ENCODE assay signal across 17 cellular contexts in the genomic region with DNA sequence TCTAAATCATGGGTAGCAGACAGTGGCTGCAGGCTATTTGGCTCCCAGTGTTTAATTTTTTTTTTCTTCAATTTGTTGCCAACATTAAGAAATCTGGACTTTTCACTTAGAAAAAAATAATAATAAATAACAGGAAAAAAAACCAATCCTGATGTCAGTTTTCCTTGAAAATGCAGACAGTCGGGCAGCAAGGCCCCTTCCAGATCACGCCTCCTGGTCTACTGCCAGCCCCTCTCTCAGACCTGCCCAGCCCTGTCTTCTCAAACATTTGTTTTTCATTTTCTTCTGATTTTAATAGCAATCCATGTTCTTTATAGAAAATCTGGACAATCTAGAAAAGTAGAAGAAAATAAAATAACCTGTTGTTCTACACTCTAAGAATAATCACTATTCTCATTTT. TPM values are rescaled to one million over a fixed set of nuclear protein-coding genes. Genes with fewer than 3 reads are reported as not detected.
DNase-seq lines count a peak whose midpoint lies in the region; ATAC-seq and TF ChIP-seq lines count a peak whose summit lies in the region.
"Had no signal": no experiment of that assay in that cellular context is flagged by ENCODE, and none has a peak within 500 bp of the region (broad histone marks: within the 10 kb centered on the region; RNA-seq: fewer than 3 reads in every experiment).

No MANE protein-coding gene starts in this region.

- no peak overlapping the region for H3K4me3 ChIP-seq in breast epithelium
- H3K4me3 ChIP-seq in mammary epithelial cell (replicated peaks in 1 of 3; ENCODE audit: insufficient read depth in 1 of 3, low read depth in 2 of 3, low read length in 3 of 3) = no peak overlapping the region
- H3K4me3 ChIP-seq in heart left ventricle = no peak overlapping the region
- H3K4me3 ChIP-seq in ovary = no peak overlapping the region
- H3K4me3 ChIP-seq: GM23338 had no signal

- H3K4me2 ChIP-seq in mammary epithelial cell (ENCODE audit: insufficient read depth, low read depth, low read length) = no peak overlapping the region
- H3K4me2 ChIP-seq: GM23338 had no signal

- H3K9ac ChIP-seq in mammary epithelial cell (ENCODE audit: insufficient read depth, low read length) = no peak overlapping the region

- DNase-seq in breast epithelium (ENCODE audit: low spot score in 2 of 2) (peak in 1 of 2 donors; percentile 41), mammary epithelial cell (no peak), heart left ventricle (peak; percentile 44 to 76 (median 66)), ovary (peak; percentile 74 to 86 (median 76)), COLO829 (ENCODE audit: low spot score) (no peak), T1000 (lab: John Stamatoyannopoulos, UW) (no peak)
- DNase-seq: activated CD8-positive, alpha-beta T cell treated with anti-CD3 and anti-CD28 coated beads for 36 hours; anterior cingulate cortex; CD8-positive, alpha-beta T cell; EL; Kasumi-1; left colon; NCI-H146; NCI-H446 had no signal

- no peak for TF ChIP-seq EP300 in ovary (IDR thresholded peaks at IDR 0.05)

- no peaks in the 10 kb centered on the region for H3K36me3 ChIP-seq in breast epithelium
- peaks cover 46% of the 10 kb centered on the region for H3K36me3 ChIP-seq in mammary epithelial cell (ENCODE audit: insufficient read depth, low read length)
- H3K36me3 ChIP-seq in heart left ventricle = peaks cover 0 to 96% (median 65%) of the 10 kb centered on the region in 9 donors
- H3K36me3 ChIP-seq in ovary = no peaks in the 10 kb centered on the region

- no peak for TF ChIP-seq CTCF in breast epithelium (IDR thresholded peaks at IDR 0.05)
- TF ChIP-seq CTCF in mammary epithelial cell (conservative IDR thresholded peaks at IDR 0.05 in 1 of 2, IDR thresholded peaks at IDR 0.05 in 1 of 2; ENCODE audit: extremely low read depth in 1 of 2, insufficient read depth in 1 of 2, low read depth in 1 of 2, low read length in 2 of 2) = no peak
- TF ChIP-seq CTCF in heart left ventricle (IDR thresholded peaks at IDR 0.05) = no peak
- no peak for TF ChIP-seq CTCF in ovary (IDR thresholded peaks at IDR 0.05)

- no peaks in the 10 kb centered on the region for H3K9me3 ChIP-seq in breast epithelium
- H3K9me3 ChIP-seq in mammary epithelial cell (replicated peaks; ENCODE audit: insufficient read depth, low read length) = no peaks in the 10 kb centered on the region
- H3K9me3 ChIP-seq in heart left ventricle = no peaks in the 10 kb centered on the region
- no peaks in the 10 kb centered on the region for H3K9me3 ChIP-seq in ovary

- in situ Hi-C loops in mammary epithelial cell (cut with MboI; ENCODE audit: low sequenced_read_pairs in 2 of 2) = no loop called here

- no peak overlapping the region for H2AFZ ChIP-seq in mammary epithelial cell (ENCODE audit: low read depth, low read length)
- H2AFZ ChIP-seq: GM23338 had no signal

- H3K27ac ChIP-seq in breast epithelium (peak overlapping the region; percentile 55 to 87), mammary epithelial cell (ENCODE audit: insufficient read depth, low read depth, low read length) (no peak overlapping the region), heart left ventricle (peak overlapping the region in 10 of 12 donors; percentile 9 to 75 (median 37)), ovary (no peak overlapping the region)

- dilution Hi-C loops in mammary epithelial cell (cut with HindIII; ENCODE audit: low sequenced_read_pairs) = no loop called here

- CTCF ChIA-PET in mammary epithelial cell (lab: Charles Lee; ENCODE audit: low non-redundant PET) = no interaction called here

- H4K20me1 ChIP-seq in mammary epithelial cell (ENCODE audit: insufficient read depth, low read length) = no peaks in the 10 kb centered on the region

- 56% methylated on average over 2 of the region's 2 CpGs for WGBS in mammary epithelial cell (ENCODE audit: low coverage, missing lambda C conversion rate)
- 63 to 69% (median 64%) methylated on average over 2 of the region's 2 CpGs for WGBS in heart left ventricle, 4 donors
- 12 to 13% (median 12%) methylated on average over 2 of the region's 2 CpGs for WGBS in ovary, 3 donors

- H3K79me2 ChIP-seq in mammary epithelial cell (ENCODE audit: insufficient read depth, low read length) = peaks cover 73% of the 10 kb centered on the region

- intact Hi-C loops in breast epithelium (cut with DNase I; ENCODE audit: low total_unique reads) = no loop called here
- intact Hi-C loops in mammary epithelial cell (cut with micrococcal nuclease) = no loop called here
- intact Hi-C loops in heart left ventricle (cut with DNase I) = no loop called here
- intact Hi-C loops in ovary (cut with DNase I) = no loop called here

- ATAC-seq in heart left ventricle (peak in 2 of 4 donors; percentile 69 to 75), HG03045 (IDR thresholded peaks at IDR 0.05; ENCODE audit: unreplicated experiment) (no peak), GM21717 (IDR thresholded peaks at IDR 0.05; ENCODE audit: unreplicated experiment) (no peak)
- ATAC-seq: activated CD8-positive, alpha-beta T cell treated with anti-CD3 and anti-CD28 coated beads for 36 hours; CD8-positive, alpha-beta T cell; GM23338 had no signal

- no TSS peak for BruUV-seq in mammary epithelial cell (replicated peaks; lab: Mats Ljungman, UMichigan)

- no peaks in the 10 kb centered on the region for H3K4me1 ChIP-seq in breast epithelium
- no peaks in the 10 kb centered on the region for H3K4me1 ChIP-seq in mammary epithelial cell (ENCODE audit: insufficient read depth, low read length)
- H3K4me1 ChIP-seq in heart left ventricle = peaks cover 0 to 27% (median 16%) of the 10 kb centered on the region in 12 donors
- peaks cover 12% of the 10 kb centered on the region for H3K4me1 ChIP-seq in ovary (ENCODE audit: insufficient read depth)

- H3K27me3 ChIP-seq in breast epithelium (no peaks in the 10 kb centered on the region), mammary epithelial cell (ENCODE audit: insufficient read depth, low read length) (no peaks in the 10 kb centered on the region), heart left ventricle (no peaks in the 10 kb centered on the region), ovary (no peaks in the 10 kb centered on the region)

- TF ChIP-seq POLR2A in breast epithelium (IDR thresholded peaks at IDR 0.05) (no peak), heart left ventricle (IDR thresholded peaks at IDR 0.05) (no peak), ovary (IDR thresholded peaks at IDR 0.05) (no peak)

RNA-seq across cellular contexts. Expression of a gene that starts 15.5 kb away (rescaled TPM):
- total RNA-seq in breast epithelium = 10 to 100 TPM; 61.6 to 76.7 (median 70.8) TPM
- total RNA-seq in mammary epithelial cell = 100 to 1,000 TPM in 1 of 2 donors, 10 to 100 TPM in 1; 63.3 to 104 TPM
- polyA plus RNA-seq in mammary epithelial cell = 93.1 TPM
- 92.8 TPM for polyA minus RNA-seq in mammary epithelial cell
- total RNA-seq in heart left ventricle = 10 to 100 TPM; 25.1 to 83.3 (median 35.7) TPM
- 10 to 100 TPM; 25.1 to 27.3 TPM for polyA plus RNA-seq in heart left ventricle
- 10 to 100 TPM; 39.6 to 54.5 (median 46.7) TPM for total RNA-seq in ovary
- polyA plus RNA-seq in ovary = 100 to 1,000 TPM in 1 of 2 donors, 10 to 100 TPM in 1; 43.7 to 125 TPM

Comparison
In these comparisons a context has a peak if more than half of its experiments do, and no peak if none do; other contexts are left out.
1. H3K27ac ChIP-seq: peak in breast epithelium (2 of 2) and heart left ventricle (10 of 12); none in mammary epithelial cell (single experiment) and ovary (0 of 2).
2. DNase-seq: peak in heart left ventricle (5 of 5) and ovary (5 of 5); none in mammary epithelial cell (single experiment), COLO829 (single experiment) and T1000 (single experiment).